Comparison of ENCODE assay signal across 21 cellular contexts in the genomic region with DNA sequence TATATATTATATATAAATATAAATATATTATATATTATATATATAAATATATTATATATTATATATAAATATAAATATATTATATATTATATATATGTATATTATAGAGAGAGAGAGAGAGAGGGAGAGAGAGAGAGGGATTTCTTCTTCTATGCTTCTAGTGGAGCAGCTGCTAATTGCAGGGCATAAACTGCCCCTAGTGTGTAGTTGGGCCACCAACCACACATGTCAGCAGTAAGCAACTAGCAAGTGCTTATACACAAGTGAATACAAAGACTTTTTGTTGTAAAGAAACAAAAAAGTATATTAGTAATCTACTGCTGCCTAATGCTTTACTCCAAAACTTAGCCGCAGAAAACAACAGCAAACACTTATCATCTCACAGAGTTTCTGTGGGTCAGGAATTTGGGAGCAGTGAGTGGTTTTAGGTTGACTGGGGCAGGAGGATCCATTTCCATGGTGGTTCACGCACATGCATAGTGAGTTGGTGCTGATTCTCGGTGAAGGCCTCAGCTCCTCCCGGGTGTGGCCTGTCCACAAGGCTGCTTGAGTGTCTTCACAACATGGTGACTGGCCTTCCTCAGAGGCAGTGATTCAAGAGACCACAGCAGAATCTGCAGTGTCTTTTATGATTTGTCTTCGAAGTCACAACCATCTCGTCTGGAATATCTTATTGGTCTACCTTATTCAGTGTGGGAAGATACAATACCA. TPM values are rescaled to one million over a fixed set of nuclear protein-coding genes. Genes with fewer than 3 reads are reported as not detected.
DNase-seq lines count a peak whose midpoint lies in the region; ATAC-seq, FAIRE-seq and TF ChIP-seq lines count a peak whose summit lies in the region.
"Had no signal": no experiment of that assay in that cellular context is flagged by ENCODE, and none has a peak within 500 bp of the region (broad histone marks: within the 10 kb centered on the region; RNA-seq: fewer than 3 reads in every experiment).

No MANE protein-coding gene starts in this region.

- 0 out of 2 replicates have a peak, but pooled peaks have one; percentile 33 for ATAC-seq in PC-3
- ATAC-seq in HG02884 (IDR thresholded peaks at IDR 0.05; ENCODE audit: unreplicated experiment): no peak
- ATAC-seq: lower lobe of right lung, mucosa of descending colon, sciatic nerve had no signal

- POLR2A ChIA-PET in PC-3 (lab: Charles Lee; ENCODE audit: unreplicated experiment): no interaction called here

- intact Hi-C loops in PC-3 (cut with micrococcal nuclease): no loop called here
- intact Hi-C loops in prostate gland (cut with DNase I): no loop called here

- peak; percentile 91 for FAIRE-seq in G401.6 (lab: Jason Lieb, UNC)
- peak; percentile 99 for FAIRE-seq in frontal cortex (lab: Jason Lieb, UNC)

- H3K36me3 ChIP-seq in PC-3 (ENCODE audit: low read depth, low read length) (no peaks in the 10 kb centered on the region), prostate gland (no peaks in the 10 kb centered on the region)
- H3K36me3 ChIP-seq: lower lobe of right lung, transverse colon had no signal

- H4K20me1 ChIP-seq in PC-3 (ENCODE audit: low read length): no peaks in the 10 kb centered on the region

- no peak overlapping the region for H3K27ac ChIP-seq in PC-3 (ENCODE audit: low read length)
- H3K27ac ChIP-seq in prostate gland: no peak overlapping the region
- H3K27ac ChIP-seq: lower lobe of right lung, transverse colon, VCaP had no signal

- TF ChIP-seq CTCF in PC-3 (conservative IDR thresholded peaks at IDR 0.05; ENCODE audit: low read depth, low read length) (no peak), prostate gland (IDR thresholded peaks at IDR 0.05) (no peak)

- no peak for TF ChIP-seq POLR2A in prostate gland (IDR thresholded peaks at IDR 0.05)

- BruUV-seq in PC-3 (replicated peaks; lab: Mats Ljungman, UMichigan): no TSS peak

- H3K79me2 ChIP-seq in PC-3 (ENCODE audit: low read length): no peaks in the 10 kb centered on the region

- H3K27me3 ChIP-seq in PC-3 (ENCODE audit: low read length): no peaks in the 10 kb centered on the region
- H3K27me3 ChIP-seq in prostate gland (replicated peaks; ENCODE audit: insufficient read depth): no peaks in the 10 kb centered on the region
- H3K27me3 ChIP-seq: transverse colon had no signal

- DNase-seq in DMS53 (lab: John Stamatoyannopoulos, UW) (peak; percentile 18), DMS53 treated with DMSO at 0.1 percent for 48 hours (lab: John Stamatoyannopoulos, UW; ENCODE audit: unreplicated experiment) (no peak), PC-3 (no peak), frontal cortex (ENCODE audit: low spot score in 2 of 2) (no peak), prostate gland (ENCODE audit: low spot score) (no peak), activated gamma-delta T cell (lab: John Stamatoyannopoulos, UW) (no peak)
- DNase-seq: 8988T; activated CD4-positive, alpha-beta T cell treated with anti-CD3 and anti-CD28 coated beads, Interleukin-2, amount 10 ng/mL, durations not matched to agents 7 days and 5 days; COR-L47; glutamatergic neuron; lower lobe of right lung; mucosa of descending colon; NCI-H1417 treated with DMSO at 0.1 percent for 48 hours; NCI-H2107; RPMI8226; stimulated activated CD4-positive, alpha-beta T cell treated with anti-CD3 and anti-CD28 coated beads, Interleukin-15, amount 100 ng/mL, for 24 hours; transverse colon had no signal

- H3K4me2 ChIP-seq in PC-3 (ENCODE audit: low read length): no peak overlapping the region

- CTCF ChIA-PET in PC-3 (lab: Charles Lee): no interaction called here

- H2AFZ ChIP-seq in PC-3 (ENCODE audit: low read length): no peak overlapping the region

- H3K9me2 ChIP-seq in PC-3 (replicated peaks; ENCODE audit: low read length): no peaks in the 10 kb centered on the region

- H3K4me3 ChIP-seq in PC-3 (ENCODE audit: low read length) (no peak overlapping the region), prostate gland (no peak overlapping the region)
- H3K4me3 ChIP-seq: lower lobe of right lung, mucosa of descending colon, transverse colon had no signal

- H3K4me1 ChIP-seq in PC-3 (ENCODE audit: insufficient read depth, low read length): 0 out of 2 replicates have a peak, but pooled peaks cover under 1% of the 10 kb centered on the region
- no peaks in the 10 kb centered on the region for H3K4me1 ChIP-seq in prostate gland (replicated peaks)
- H3K4me1 ChIP-seq: transverse colon had no signal

- no peak overlapping the region for H3K9ac ChIP-seq in PC-3 (ENCODE audit: low read length)

- H3F3A ChIP-seq in PC-3 (ENCODE audit: low read length, unreplicated experiment): no peaks in the 10 kb centered on the region

- WGBS in prostate gland: 99% methylated on average over 6 of the region's 6 CpGs

- H3K9me3 ChIP-seq in PC-3 (ENCODE audit: low read length): no peaks in the 10 kb centered on the region
- H3K9me3 ChIP-seq in prostate gland: no peaks in the 10 kb centered on the region
- H3K9me3 ChIP-seq: lower lobe of right lung, mucosa of descending colon, transverse colon had no signal

RNA-seq across cellular contexts. Expression of a gene that starts 25.5 kb away (rescaled TPM):
- total RNA-seq in PC-3 (2014; rRNA removed) (47.1 and 47.6 TPM in 2 replicates), frontal cortex (0.82 TPM), prostate gland (10 to 100 TPM; 45.4 to 56.4 TPM)

RNA-seq across cellular contexts. Expression of a gene that starts 29.0 kb away (rescaled TPM):
- total RNA-seq in PC-3 (2014; rRNA removed): 42.8 and 46.6 TPM in 2 replicates
- total RNA-seq in frontal cortex: 51.4 TPM
- total RNA-seq in prostate gland: 10 to 100 TPM; 68.7 to 74.3 TPM

Comparison
In these comparisons a context has a peak if more than half of its experiments do, and no peak if none do; other contexts are left out.
1. RNA of a gene that starts 25.5 kb away (total RNA-seq): 45.4 to 56.4 TPM in prostate gland and 47.1 to 47.6 TPM in PC-3; 0.82 TPM in frontal cortex (single experiment); every median in the first group is over 10 times any median in the second.